8 cellular contexts compared by ENCODE assay signal in genomic region chr6:111604259-111605099, GRCh38. TPM values are rescaled to one million over a fixed set of nuclear protein-coding genes. Genes with fewer than 3 reads are reported as not detected.
DNase-seq lines count a peak whose midpoint lies in the region; ATAC-seq and TF ChIP-seq lines count a peak whose summit lies in the region.

No MANE protein-coding gene starts in this region.

- H3K36me3 ChIP-seq in GM06990 (ENCODE audit: control insufficient read depth, insufficient read depth, low read length) (peaks cover 3% of the 10 kb centered on the region), PC-9 (ENCODE audit: low read depth) (peaks cover 11% of the 10 kb centered on the region; the same call in 1 of the 2 replicates), thoracic aorta (no peaks in the 10 kb centered on the region)
- no peaks in the 10 kb centered on the region for H3K36me3 ChIP-seq in effector memory CD4-positive, alpha-beta T cell (ENCODE audit: control insufficient read depth, insufficient read depth, low read length)

- H3K79me2 ChIP-seq in PC-9 (ENCODE audit: low read depth), result peaks cover 37% of the 10 kb centered on the region

- H2AFZ ChIP-seq in PC-9, result peak overlapping the region; percentile 84

- H3K9me2 ChIP-seq in PC-9 (ENCODE audit: insufficient read depth), result no peaks in the 10 kb centered on the region

- peak overlapping the region; percentile 95 for H3K27ac ChIP-seq in PC-9
- H3K27ac ChIP-seq in effector memory CD4-positive, alpha-beta T cell (ENCODE audit: insufficient read depth, low read length, poor library complexity, severe bottlenecking), result no peak overlapping the region
- H3K27ac ChIP-seq in thoracic aorta, result peak overlapping the region; percentile 96 to 97

- H3K4me1 ChIP-seq in PC-9 (replicated peaks; ENCODE audit: insufficient read depth) (peaks cover 37% of the 10 kb centered on the region), thoracic aorta (ENCODE audit: control insufficient read depth in 1 of 2, low read depth in 2 of 2) (peaks cover 22 to 45% of the 10 kb centered on the region in 2 donors)
- peaks cover 11% of the 10 kb centered on the region for H3K4me1 ChIP-seq in effector memory CD4-positive, alpha-beta T cell (ENCODE audit: control insufficient read depth, insufficient read depth, low read length, poor library complexity, severe bottlenecking)

- H3K27me3 ChIP-seq in GM06990 (replicated peaks; ENCODE audit: control insufficient read depth, insufficient read depth, low read length) (no peaks in the 10 kb centered on the region), PC-9 (ENCODE audit: insufficient read depth, low read depth) (no peaks in the 10 kb centered on the region), thoracic aorta (replicated peaks; ENCODE audit: insufficient read depth) (no peaks in the 10 kb centered on the region)
- H3K27me3 ChIP-seq in effector memory CD4-positive, alpha-beta T cell (replicated peaks; ENCODE audit: control insufficient read depth, insufficient read depth, low read length, poor library complexity, severe bottlenecking), result no peaks in the 10 kb centered on the region

- TF ChIP-seq CTCF in GM06990 (IDR thresholded peaks at IDR 0.05; ENCODE audit: insufficient read depth, low read length, poor library complexity, severe bottlenecking), result no peak
- TF ChIP-seq CTCF in PC-9 (conservative IDR thresholded peaks at IDR 0.05), result no peak
- TF ChIP-seq CTCF in thoracic aorta (IDR thresholded peaks at IDR 0.05), result no peak

- ATAC-seq in thoracic aorta (ENCODE audit: insufficient number of reproducible peaks, low FRiP score, low read depth), result peak; percentile 64
- ATAC-seq in GM21717 (IDR thresholded peaks at IDR 0.05; ENCODE audit: unreplicated experiment), result no peak
- ATAC-seq in GM21619 (IDR thresholded peaks at IDR 0.05; ENCODE audit: unreplicated experiment), result no peak

- peak overlapping the region; percentile 87 for H3K4me2 ChIP-seq in PC-9

- H3K4me3 ChIP-seq in GM06990 (replicated peaks; ENCODE audit: low read depth, low read length), result peak overlapping the region; percentile 85
- H3K4me3 ChIP-seq in PC-9, result peak overlapping the region; percentile 79
- peak overlapping the region; percentile 73 for H3K4me3 ChIP-seq in effector memory CD4-positive, alpha-beta T cell (ENCODE audit: insufficient read depth, low read depth, low read length, poor library complexity, severe bottlenecking)
- peak overlapping the region; percentile 79 for H3K4me3 ChIP-seq in thoracic aorta

- DNase-seq in GM06990 (ENCODE audit: extremely low read depth, insufficient read length), result no peak
- peak in 1 of 2 experiments; percentile 26 for DNase-seq in PC-9
- no peak for DNase-seq in effector memory CD4-positive, alpha-beta T cell
- peak; percentile 87 for DNase-seq in medulla oblongata (ENCODE audit: extremely low spot score)
- DNase-seq in thoracic aorta (ENCODE audit: low spot score), result peak; percentile 51
- DNase-seq in COR-L47 (lab: John Stamatoyannopoulos, UW), result no peak

- CTCF ChIA-PET in PC-9 (lab: Charles Lee), result no interaction called here

- no TSS peak for BruUV-seq in PC-9 (replicated peaks; lab: Mats Ljungman, UMichigan)

- no peaks in the 10 kb centered on the region for H4K20me1 ChIP-seq in PC-9 (ENCODE audit: insufficient read depth)

- intact Hi-C loops in PC-9 (cut with micrococcal nuclease; ENCODE audit: unreplicated experiment), result loop anchor here (1.0 to 2.0 kb wide), 3 partner anchors 13 to 120 kb away; no protein-coding TSS in a partner anchor

- H3F3A ChIP-seq in PC-9 (ENCODE audit: insufficient read depth, low read depth), result peaks cover 32% of the 10 kb centered on the region

- POLR2A ChIA-PET in PC-9 (lab: Charles Lee; ENCODE audit: unreplicated experiment), result interaction anchor here (0.6 to 0.8 kb wide), 2 partner anchors 52 to 221 kb away, joined by 4 to 7 read pairs; no protein-coding TSS in a partner anchor

- H3K9me3 ChIP-seq in PC-9 (ENCODE audit: insufficient read depth, low read depth) (no peaks in the 10 kb centered on the region), thoracic aorta (no peaks in the 10 kb centered on the region)
- H3K9me3 ChIP-seq in effector memory CD4-positive, alpha-beta T cell (ENCODE audit: control insufficient read depth, low read length), result no peaks in the 10 kb centered on the region

RNA-seq across cellular contexts. Expression of gene TRAF3IP2, which starts 1.2 kb away (rescaled TPM):
- total RNA-seq in PC-9 (2021) (28.0 and 37.6 TPM in 2 replicates), thoracic aorta (10 to 100 TPM; 11.8 to 32.2 TPM)

Comparison
In these comparisons a context has a peak if more than half of its experiments do, and no peak if none do; other contexts are left out.
1. DNase-seq: peak in medulla oblongata (single experiment) and thoracic aorta (single experiment); none in GM06990 (single experiment), effector memory CD4-positive, alpha-beta T cell (0 of 3) and COR-L47 (single experiment).
2. Peak in every context shown above with its lines, with median percentiles within 50 percentile points of each other: H3K4me3 ChIP-seq.